ENCODE assay signal across 1 cellular context in genomic region chr2:170434900-170435640, GRCh38.
TF ChIP-seq lines count a peak whose summit lies in the region.

No MANE protein-coding gene starts in this region.

TF ChIP-seq in H1, 55 proteins besides CTCF, POLR2A, EP300 and RAD21 (continued from another document):
- no peak for TF ChIP-seq TEAD4 (IDR thresholded peaks at IDR 0.05; ENCODE audit: low read depth, low read length)
- no peak for TF ChIP-seq POU5F1 (IDR thresholded peaks at IDR 0.05; ENCODE audit: low read depth, low read length)
- TF ChIP-seq SP2 (IDR thresholded peaks at IDR 0.05; ENCODE audit: low read length): no peak
- TF ChIP-seq KDM4A (IDR thresholded peaks at IDR 0.05; ENCODE audit: low read depth, low read length, severe bottlenecking): no peak
- no peak for TF ChIP-seq SIN3A (conservative IDR thresholded peaks at IDR 0.05 in 1 of 2, IDR thresholded peaks at IDR 0.05 in 1 of 2; ENCODE audit: low read depth in 1 of 2, low read length in 2 of 2)
- no peak for TF ChIP-seq SIX5 (IDR thresholded peaks at IDR 0.05; ENCODE audit: low read depth, low read length)
- no peak for TF ChIP-seq TAF1 (IDR thresholded peaks at IDR 0.05; ENCODE audit: low read depth, low read length)
- no peak for TF ChIP-seq ZNF274 (IDR thresholded peaks at IDR 0.05; ENCODE audit: borderline replicate concordance, extremely low read depth, low read length)
- no peak for TF ChIP-seq BRCA1 (IDR thresholded peaks at IDR 0.05; ENCODE audit: low read depth, low read length)
- TF ChIP-seq, protein P1, sequence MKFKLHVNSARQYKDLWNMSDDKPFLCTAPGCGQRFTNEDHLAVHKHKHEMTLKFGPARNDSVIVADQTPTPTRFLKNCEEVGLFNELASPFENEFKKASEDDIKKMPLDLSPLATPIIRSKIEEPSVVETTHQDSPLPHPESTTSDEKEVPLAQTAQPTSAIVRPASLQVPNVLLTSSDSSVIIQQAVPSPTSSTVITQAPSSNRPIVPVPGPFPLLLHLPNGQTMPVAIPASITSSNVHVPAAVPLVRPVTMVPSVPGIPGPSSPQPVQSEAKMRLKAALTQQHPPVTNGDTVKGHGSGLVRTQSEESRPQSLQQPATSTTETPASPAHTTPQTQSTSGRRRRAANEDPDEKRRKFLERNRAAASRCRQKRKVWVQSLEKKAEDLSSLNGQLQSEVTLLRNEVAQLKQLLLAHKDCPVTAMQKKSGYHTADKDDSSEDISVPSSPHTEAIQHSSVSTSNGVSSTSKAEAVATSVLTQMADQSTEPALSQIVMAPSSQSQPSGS (IDR thresholded peaks at IDR 0.05; ENCODE audit: low read length): no peak
- no peak for TF ChIP-seq CHD7 (IDR thresholded peaks at IDR 0.05; ENCODE audit: insufficient replicate concordance, low read length)
- no peak for TF ChIP-seq JUND (IDR thresholded peaks at IDR 0.05; ENCODE audit: low read length)
- no peak for TF ChIP-seq GTF2F1 (IDR thresholded peaks at IDR 0.05; ENCODE audit: borderline replicate concordance, low read depth, low read length)
- no peak for TF ChIP-seq SUZ12 (IDR thresholded peaks at IDR 0.05; ENCODE audit: low read length)
- TF ChIP-seq BCL11A (IDR thresholded peaks at IDR 0.05; ENCODE audit: low read depth in 2 of 2, low read length in 2 of 2): no peak
- no peak for TF ChIP-seq CHD1 (IDR thresholded peaks at IDR 0.05; ENCODE audit: low read depth, low read length)
